ENCODE assay signal across 9 cellular contexts in the genomic region with DNA sequence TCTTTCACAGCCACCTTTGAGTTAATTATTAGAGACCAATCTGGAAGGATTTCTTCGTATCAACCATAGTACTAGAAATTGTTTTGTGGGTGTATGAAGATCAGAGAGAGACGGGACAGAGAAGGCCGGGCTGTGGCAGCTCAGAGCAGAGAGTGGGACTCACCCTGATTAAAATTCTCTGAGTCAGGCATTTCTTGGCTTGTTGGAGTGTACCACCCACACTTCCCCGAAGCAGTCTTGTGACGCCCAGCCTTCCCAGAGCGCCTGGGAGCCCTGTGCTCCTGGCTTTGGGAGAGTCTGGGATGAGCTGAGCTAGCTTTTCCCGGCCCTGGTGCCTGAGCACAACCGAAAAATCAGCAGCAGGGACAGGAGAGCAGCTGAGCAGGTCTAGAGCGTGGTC. TPM values are rescaled to one million over a fixed set of nuclear protein-coding genes. Genes with fewer than 3 reads are reported as not detected.
A peak's percentile ranks its signal among the peaks of the same experiment; 100 is the strongest.
DNase-seq lines count a peak whose midpoint lies in the region; ATAC-seq and TF ChIP-seq lines count a peak whose summit lies in the region.
"Had no signal": no experiment of that assay in that cellular context is flagged by ENCODE, and none has a peak within 500 bp of the region (broad histone marks: within the 10 kb centered on the region; RNA-seq: fewer than 3 reads in every experiment).

No MANE protein-coding gene starts in this region.

- H3K36me3 ChIP-seq in left lung (peaks cover 0 to 8% of the 10 kb centered on the region in 2 donors), subcutaneous abdominal adipose tissue (ENCODE audit: control insufficient read depth in 5 of 5, insufficient read depth in 5 of 5, low read length in 5 of 5) (peaks cover 0 to 12% (median 9%) of the 10 kb centered on the region in 5 donors)

- peak overlapping the region; percentile 46 to 93 (median 62) for H3K9ac ChIP-seq in subcutaneous abdominal adipose tissue (ENCODE audit: low read length in 5 of 5)

- intact Hi-C loops in left lung (cut with DNase I) = no loop called here

- H3K27ac ChIP-seq in left lung (peak overlapping the region; percentile 70 to 88), subcutaneous abdominal adipose tissue (ENCODE audit: low read depth, low read length) (peak overlapping the region; percentile 98)

- TF ChIP-seq CTCF in left lung (IDR thresholded peaks at IDR 0.05) = no peak
- no peak for TF ChIP-seq CTCF in GM10248 (IDR thresholded peaks at IDR 0.05; ENCODE audit: control extremely low read depth, extremely low read depth, low read depth, missing control alignments)

- H3K4me1 ChIP-seq in left lung (peaks cover 32 to 64% of the 10 kb centered on the region in 2 donors), subcutaneous abdominal adipose tissue (ENCODE audit: control insufficient read depth in 5 of 5, insufficient read depth in 5 of 5, low read length in 5 of 5) (peaks cover 9 to 48% (median 35%) of the 10 kb centered on the region in 5 donors)

- CTCF ChIA-PET in GM10248 (lab: Yijun Ruan, JAX) = no interaction called here

- DNase-seq in HS-5 (ENCODE audit: low read depth) = peak; percentile 52
- DNase-seq in dedifferentiated amniotic fluid mesenchymal stem cell (ENCODE audit: extremely low spot score) = peak; percentile 91
- peak; percentile 81 for DNase-seq in left lung
- DNase-seq in LoVo (ENCODE audit: low spot score) = no peak
- no peak for DNase-seq in T-helper 1 cell
- DNase-seq in GM10248 (ENCODE audit: extremely low spot score) = no peak

- H3K9me3 ChIP-seq in left lung (no peaks in the 10 kb centered on the region), subcutaneous abdominal adipose tissue (ENCODE audit: control insufficient read depth in 5 of 5, low read length in 5 of 5) (no peaks in the 10 kb centered on the region)

- H3K27me3 ChIP-seq in left lung = no peaks in the 10 kb centered on the region
- H3K27me3 ChIP-seq in subcutaneous abdominal adipose tissue (ENCODE audit: control insufficient read depth in 5 of 5, insufficient read depth in 4 of 5, low read length in 5 of 5) = no peaks in the 10 kb centered on the region

- H3K4me3 ChIP-seq in left lung = no peak overlapping the region
- H3K4me3 ChIP-seq in subcutaneous abdominal adipose tissue (ENCODE audit: low read depth in 1 of 5, low read length in 5 of 5) = peak overlapping the region in 4 of 5 donors; percentile 24 to 45 (median 30)

- ATAC-seq in left lung (peak; percentile 87), GM19324 (IDR thresholded peaks at IDR 0.05; ENCODE audit: low FRiP score, unreplicated experiment) (no peak)

- POLR2A ChIA-PET in GM10248 (lab: Yijun Ruan, JAX) = no interaction called here

RNA-seq across cellular contexts. Expression of gene PLEKHM2, which starts 19.4 kb away (rescaled TPM):
- 10 to 100 TPM; 72.9 to 86.8 TPM for total RNA-seq in left lung

RNA-seq across cellular contexts. Expression of gene SLC25A34, which starts 32.5 kb away (rescaled TPM):
- 1 to 10 TPM; 1.4 to 2.6 TPM for total RNA-seq in left lung

RNA-seq across cellular contexts. Expression of gene TMEM82, which starts 38.7 kb away (rescaled TPM):
- total RNA-seq in left lung = not detected
- total RNA-seq: T-helper 2 cell treated with Interferon-gamma antibody and Interleukin-4, amounts not matched to agents 100 ng/mL and 5 ng/mL, for 36 hours had no signal

RNA-seq across cellular contexts. Expression of gene FBLIM1, which starts 55.0 kb away (rescaled TPM):
- total RNA-seq in left lung = 10 to 100 TPM; 52.3 to 57.1 TPM
- total RNA-seq: T-helper 2 cell treated with Interferon-gamma antibody and Interleukin-4, amounts not matched to agents 100 ng/mL and 5 ng/mL, for 36 hours had no signal

Comparison
In these comparisons a context has a peak if more than half of its experiments do, and no peak if none do; other contexts are left out.
1. DNase-seq: peak in HS-5 (single experiment), dedifferentiated amniotic fluid mesenchymal stem cell (single experiment) and left lung (2 of 2); none in LoVo (single experiment), T-helper 1 cell (0 of 5) and GM10248 (single experiment).
2. H3K4me3 ChIP-seq: peak in subcutaneous abdominal adipose tissue (4 of 5); none in left lung (0 of 2).